ENCODE assay signal across 8 cellular contexts in genomic region chr12:5988088-5988487, GRCh38. TPM values are rescaled to one million over a fixed set of nuclear protein-coding genes. Genes with fewer than 3 reads are reported as not detected.
"Had no signal": no experiment of that assay in that cellular context is flagged by ENCODE, and none has a peak within 500 bp of the region (broad histone marks: within the 10 kb centered on the region; RNA-seq: fewer than 3 reads in every experiment).

No MANE protein-coding gene starts in this region.

- H3K4me3 ChIP-seq: cardiac muscle cell, gastroesophageal sphincter, heart right ventricle, psoas muscle, right lobe of liver had no signal

- H3K36me3 Mint-ChIP-seq: activated naive CD4-positive, alpha-beta T cell treated with anti-CD3 and anti-CD28 coated beads, Interleukin-2, amount 50 U/mL, for 24 hours; memory B cell had no signal

- H3K36me3 ChIP-seq: cardiac muscle cell, gastroesophageal sphincter, right lobe of liver had no signal

- H3K4me1 ChIP-seq: psoas muscle had no signal

- H3K4me3 Mint-ChIP-seq: activated CD8-positive, alpha-beta T cell treated with anti-CD3 and anti-CD28 coated beads for 36 hours; activated naive CD4-positive, alpha-beta T cell treated with anti-CD3 and anti-CD28 coated beads, Interleukin-2, amount 50 U/mL, for 24 hours; memory B cell had no signal

- H3K27me3 Mint-ChIP-seq: activated CD8-positive, alpha-beta T cell treated with anti-CD3 and anti-CD28 coated beads for 36 hours; activated naive CD4-positive, alpha-beta T cell treated with anti-CD3 and anti-CD28 coated beads, Interleukin-2, amount 50 U/mL, for 24 hours had no signal

- H3K27ac Mint-ChIP-seq: activated CD8-positive, alpha-beta T cell treated with anti-CD3 and anti-CD28 coated beads for 36 hours; activated naive CD4-positive, alpha-beta T cell treated with anti-CD3 and anti-CD28 coated beads, Interleukin-2, amount 50 U/mL, for 24 hours; memory B cell had no signal

- H3K9me3 ChIP-seq: gastroesophageal sphincter, heart right ventricle, psoas muscle, right lobe of liver had no signal

- H3K27me3 ChIP-seq: cardiac muscle cell, gastroesophageal sphincter, right lobe of liver had no signal

- H3K9me3 Mint-ChIP-seq: activated CD8-positive, alpha-beta T cell treated with anti-CD3 and anti-CD28 coated beads for 36 hours; activated naive CD4-positive, alpha-beta T cell treated with anti-CD3 and anti-CD28 coated beads, Interleukin-2, amount 50 U/mL, for 24 hours; memory B cell had no signal

- H3K4me1 Mint-ChIP-seq: activated naive CD4-positive, alpha-beta T cell treated with anti-CD3 and anti-CD28 coated beads, Interleukin-2, amount 50 U/mL, for 24 hours had no signal

- H3K27ac ChIP-seq: cardiac muscle cell, gastroesophageal sphincter, heart right ventricle, psoas muscle, right lobe of liver had no signal

RNA-seq across cellular contexts. Expression of gene ANO2, which starts 43.0 kb away (rescaled TPM):
- total RNA-seq: activated CD8-positive, alpha-beta T cell treated with anti-CD3 and anti-CD28 coated beads for 36 hours had no signal
